ENCODE assay signal across 1 cellular context in the genomic region with DNA sequence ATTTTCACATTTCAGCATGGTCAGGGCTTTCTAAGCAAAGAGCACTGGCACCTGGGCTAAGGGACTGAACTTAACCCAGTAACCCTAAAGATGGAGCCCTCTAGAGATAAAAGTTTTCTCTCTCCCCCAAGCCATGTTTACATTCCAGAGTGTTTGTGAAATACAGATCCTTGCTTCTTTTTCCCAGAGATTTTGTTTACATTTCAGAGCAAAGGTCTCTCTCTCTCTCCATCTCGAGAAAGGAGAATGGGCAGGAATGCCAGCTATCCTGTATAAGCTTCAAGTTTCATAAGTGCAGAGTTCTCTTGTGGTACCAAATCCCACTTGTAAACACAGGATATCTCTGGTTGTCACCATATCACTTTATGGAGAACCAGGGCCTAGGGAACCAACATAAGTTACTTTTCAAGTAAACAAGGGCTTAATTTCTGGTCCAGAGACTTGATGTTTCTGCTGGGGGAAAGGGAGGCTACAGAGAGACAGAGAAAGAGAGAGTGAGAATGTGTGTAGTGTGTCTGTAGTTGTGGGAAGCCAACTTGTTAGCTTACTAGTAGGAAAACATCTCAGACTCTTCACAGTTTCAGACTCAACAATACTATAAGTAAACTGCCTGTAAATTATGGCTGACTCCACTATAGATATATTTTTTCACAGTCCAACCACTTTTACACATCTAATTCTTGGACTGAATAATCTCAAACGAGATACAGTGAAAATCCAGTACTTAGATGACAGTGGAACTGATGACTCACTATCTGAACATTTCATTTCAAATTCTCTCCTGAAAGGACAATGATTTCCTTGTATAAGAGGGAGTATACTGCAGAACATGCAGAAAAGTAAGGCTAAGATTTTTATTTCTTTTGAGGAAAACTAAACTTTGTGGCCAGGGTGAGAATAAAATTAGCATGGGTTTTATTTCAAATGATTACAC.
A peak's percentile ranks its signal among the peaks of the same experiment; 100 is the strongest.
TF ChIP-seq lines count a peak whose summit lies in the region.

No MANE protein-coding gene starts in this region.

TF ChIP-seq in HepG2, 621 proteins besides CTCF, POLR2A, EP300 and RAD21 (continued from another document and continues in another):
- TF ChIP-seq, protein P1, sequence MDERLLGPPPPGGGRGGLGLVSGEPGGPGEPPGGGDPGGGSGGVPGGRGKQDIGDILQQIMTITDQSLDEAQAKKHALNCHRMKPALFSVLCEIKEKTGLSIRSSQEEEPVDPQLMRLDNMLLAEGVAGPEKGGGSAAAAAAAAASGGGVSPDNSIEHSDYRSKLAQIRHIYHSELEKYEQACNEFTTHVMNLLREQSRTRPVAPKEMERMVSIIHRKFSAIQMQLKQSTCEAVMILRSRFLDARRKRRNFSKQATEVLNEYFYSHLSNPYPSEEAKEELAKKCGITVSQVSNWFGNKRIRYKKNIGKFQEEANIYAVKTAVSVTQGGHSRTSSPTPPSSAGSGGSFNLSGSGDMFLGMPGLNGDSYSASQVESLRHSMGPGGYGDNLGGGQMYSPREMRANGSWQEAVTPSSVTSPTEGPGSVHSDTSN (CRISPR knock-in tag; IDR thresholded peaks at IDR 0.05), result no peak
- TF ChIP-seq ZMYM3 (CRISPR knock-in tag; IDR thresholded peaks at IDR 0.05) (no peak), ZSCAN9 (CRISPR knock-in tag; IDR thresholded peaks at IDR 0.05; ENCODE audit: borderline replicate concordance) (no peak), BCL6 (CRISPR knock-in tag; IDR thresholded peaks at IDR 0.05) (peak; percentile 91), HES4 (CRISPR knock-in tag; IDR thresholded peaks at IDR 0.05; ENCODE audit: borderline replicate concordance) (no peak), KMT2B (CRISPR knock-in tag; IDR thresholded peaks at IDR 0.05) (no peak), BRD4 (CRISPR knock-in tag; IDR thresholded peaks at IDR 0.05) (no peak), SIN3B (IDR thresholded peaks at IDR 0.05; ENCODE audit: low read length) (no peak), ZNF550 (CRISPR knock-in tag; IDR thresholded peaks at IDR 0.05; ENCODE audit: borderline replicate concordance) (no peak), MXD4 (CRISPR knock-in tag; IDR thresholded peaks at IDR 0.05) (no peak), ZNF776 (CRISPR knock-in tag; IDR thresholded peaks at IDR 0.05) (no peak), ZNF260 (CRISPR knock-in tag; IDR thresholded peaks at IDR 0.05; ENCODE audit: borderline replicate concordance, low read depth) (no peak), KDM4B (CRISPR knock-in tag; IDR thresholded peaks at IDR 0.05) (no peak), ZNF562 (CRISPR knock-in tag; IDR thresholded peaks at IDR 0.05; ENCODE audit: borderline replicate concordance) (no peak), ZMYM2 (CRISPR knock-in tag; IDR thresholded peaks at IDR 0.05) (0 out of 2 replicates have a peak, but pooled peaks have one; percentile 26), ZNF296 (CRISPR knock-in tag; conservative IDR thresholded peaks at IDR 0.05) (no peak), PCBP1 (IDR thresholded peaks at IDR 0.05; ENCODE audit: borderline replicate concordance, low read depth, low read length) (no peak), FOXK2 (IDR thresholded peaks at IDR 0.05) (peak; percentile 37; the same call in 1 of the 2 replicates)
- TF ChIP-seq, protein P2, sequence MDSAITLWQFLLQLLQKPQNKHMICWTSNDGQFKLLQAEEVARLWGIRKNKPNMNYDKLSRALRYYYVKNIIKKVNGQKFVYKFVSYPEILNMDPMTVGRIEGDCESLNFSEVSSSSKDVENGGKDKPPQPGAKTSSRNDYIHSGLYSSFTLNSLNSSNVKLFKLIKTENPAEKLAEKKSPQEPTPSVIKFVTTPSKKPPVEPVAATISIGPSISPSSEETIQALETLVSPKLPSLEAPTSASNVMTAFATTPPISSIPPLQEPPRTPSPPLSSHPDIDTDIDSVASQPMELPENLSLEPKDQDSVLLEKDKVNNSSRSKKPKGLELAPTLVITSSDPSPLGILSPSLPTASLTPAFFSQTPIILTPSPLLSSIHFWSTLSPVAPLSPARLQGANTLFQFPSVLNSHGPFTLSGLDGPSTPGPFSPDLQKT (CRISPR knock-in tag; IDR thresholded peaks at IDR 0.05; ENCODE audit: borderline replicate concordance), result no peak
- TF ChIP-seq, protein P3, sequence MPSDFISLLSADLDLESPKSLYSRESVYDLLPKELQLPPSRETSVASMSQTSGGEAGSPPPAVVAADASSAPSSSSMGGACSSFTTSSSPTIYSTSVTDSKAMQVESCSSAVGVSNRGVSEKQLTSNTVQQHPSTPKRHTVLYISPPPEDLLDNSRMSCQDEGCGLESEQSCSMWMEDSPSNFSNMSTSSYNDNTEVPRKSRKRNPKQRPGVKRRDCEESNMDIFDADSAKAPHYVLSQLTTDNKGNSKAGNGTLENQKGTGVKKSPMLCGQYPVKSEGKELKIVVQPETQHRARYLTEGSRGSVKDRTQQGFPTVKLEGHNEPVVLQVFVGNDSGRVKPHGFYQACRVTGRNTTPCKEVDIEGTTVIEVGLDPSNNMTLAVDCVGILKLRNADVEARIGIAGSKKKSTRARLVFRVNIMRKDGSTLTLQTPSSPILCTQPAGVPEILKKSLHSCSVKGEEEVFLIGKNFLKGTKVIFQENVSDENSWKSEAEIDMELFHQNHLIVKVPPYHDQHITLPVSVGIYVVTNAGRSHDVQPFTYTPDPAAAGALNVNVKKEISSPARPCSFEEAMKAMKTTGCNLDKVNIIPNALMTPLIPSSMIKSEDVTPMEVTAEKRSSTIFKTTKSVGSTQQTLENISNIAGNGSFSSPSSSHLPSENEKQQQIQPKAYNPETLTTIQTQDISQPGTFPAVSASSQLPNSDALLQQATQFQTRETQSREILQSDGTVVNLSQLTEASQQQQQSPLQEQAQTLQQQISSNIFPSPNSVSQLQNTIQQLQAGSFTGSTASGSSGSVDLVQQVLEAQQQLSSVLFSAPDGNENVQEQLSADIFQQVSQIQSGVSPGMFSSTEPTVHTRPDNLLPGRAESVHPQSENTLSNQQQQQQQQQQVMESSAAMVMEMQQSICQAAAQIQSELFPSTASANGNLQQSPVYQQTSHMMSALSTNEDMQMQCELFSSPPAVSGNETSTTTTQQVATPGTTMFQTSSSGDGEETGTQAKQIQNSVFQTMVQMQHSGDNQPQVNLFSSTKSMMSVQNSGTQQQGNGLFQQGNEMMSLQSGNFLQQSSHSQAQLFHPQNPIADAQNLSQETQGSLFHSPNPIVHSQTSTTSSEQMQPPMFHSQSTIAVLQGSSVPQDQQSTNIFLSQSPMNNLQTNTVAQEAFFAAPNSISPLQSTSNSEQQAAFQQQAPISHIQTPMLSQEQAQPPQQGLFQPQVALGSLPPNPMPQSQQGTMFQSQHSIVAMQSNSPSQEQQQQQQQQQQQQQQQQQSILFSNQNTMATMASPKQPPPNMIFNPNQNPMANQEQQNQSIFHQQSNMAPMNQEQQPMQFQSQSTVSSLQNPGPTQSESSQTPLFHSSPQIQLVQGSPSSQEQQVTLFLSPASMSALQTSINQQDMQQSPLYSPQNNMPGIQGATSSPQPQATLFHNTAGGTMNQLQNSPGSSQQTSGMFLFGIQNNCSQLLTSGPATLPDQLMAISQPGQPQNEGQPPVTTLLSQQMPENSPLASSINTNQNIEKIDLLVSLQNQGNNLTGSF (CRISPR knock-in tag; IDR thresholded peaks at IDR 0.05), result no peak
- TF ChIP-seq, protein P4, sequence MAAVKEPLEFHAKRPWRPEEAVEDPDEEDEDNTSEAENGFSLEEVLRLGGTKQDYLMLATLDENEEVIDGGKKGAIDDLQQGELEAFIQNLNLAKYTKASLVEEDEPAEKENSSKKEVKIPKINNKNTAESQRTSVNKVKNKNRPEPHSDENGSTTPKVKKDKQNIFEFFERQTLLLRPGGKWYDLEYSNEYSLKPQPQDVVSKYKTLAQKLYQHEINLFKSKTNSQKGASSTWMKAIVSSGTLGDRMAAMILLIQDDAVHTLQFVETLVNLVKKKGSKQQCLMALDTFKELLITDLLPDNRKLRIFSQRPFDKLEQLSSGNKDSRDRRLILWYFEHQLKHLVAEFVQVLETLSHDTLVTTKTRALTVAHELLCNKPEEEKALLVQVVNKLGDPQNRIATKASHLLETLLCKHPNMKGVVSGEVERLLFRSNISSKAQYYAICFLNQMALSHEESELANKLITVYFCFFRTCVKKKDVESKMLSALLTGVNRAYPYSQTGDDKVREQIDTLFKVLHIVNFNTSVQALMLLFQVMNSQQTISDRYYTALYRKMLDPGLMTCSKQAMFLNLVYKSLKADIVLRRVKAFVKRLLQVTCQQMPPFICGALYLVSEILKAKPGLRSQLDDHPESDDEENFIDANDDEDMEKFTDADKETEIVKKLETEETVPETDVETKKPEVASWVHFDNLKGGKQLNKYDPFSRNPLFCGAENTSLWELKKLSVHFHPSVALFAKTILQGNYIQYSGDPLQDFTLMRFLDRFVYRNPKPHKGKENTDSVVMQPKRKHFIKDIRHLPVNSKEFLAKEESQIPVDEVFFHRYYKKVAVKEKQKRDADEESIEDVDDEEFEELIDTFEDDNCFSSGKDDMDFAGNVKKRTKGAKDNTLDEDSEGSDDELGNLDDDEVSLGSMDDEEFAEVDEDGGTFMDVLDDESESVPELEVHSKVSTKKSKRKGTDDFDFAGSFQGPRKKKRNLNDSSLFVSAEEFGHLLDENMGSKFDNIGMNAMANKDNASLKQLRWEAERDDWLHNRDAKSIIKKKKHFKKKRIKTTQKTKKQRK (IDR thresholded peaks at IDR 0.05; ENCODE audit: low read length), result no peak
- TF ChIP-seq, protein P5, sequence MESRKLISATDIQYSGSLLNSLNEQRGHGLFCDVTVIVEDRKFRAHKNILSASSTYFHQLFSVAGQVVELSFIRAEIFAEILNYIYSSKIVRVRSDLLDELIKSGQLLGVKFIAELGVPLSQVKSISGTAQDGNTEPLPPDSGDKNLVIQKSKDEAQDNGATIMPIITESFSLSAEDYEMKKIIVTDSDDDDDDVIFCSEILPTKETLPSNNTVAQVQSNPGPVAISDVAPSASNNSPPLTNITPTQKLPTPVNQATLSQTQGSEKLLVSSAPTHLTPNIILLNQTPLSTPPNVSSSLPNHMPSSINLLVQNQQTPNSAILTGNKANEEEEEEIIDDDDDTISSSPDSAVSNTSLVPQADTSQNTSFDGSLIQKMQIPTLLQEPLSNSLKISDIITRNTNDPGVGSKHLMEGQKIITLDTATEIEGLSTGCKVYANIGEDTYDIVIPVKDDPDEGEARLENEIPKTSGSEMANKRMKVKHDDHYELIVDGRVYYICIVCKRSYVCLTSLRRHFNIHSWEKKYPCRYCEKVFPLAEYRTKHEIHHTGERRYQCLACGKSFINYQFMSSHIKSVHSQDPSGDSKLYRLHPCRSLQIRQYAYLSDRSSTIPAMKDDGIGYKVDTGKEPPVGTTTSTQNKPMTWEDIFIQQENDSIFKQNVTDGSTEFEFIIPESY (CRISPR knock-in tag; IDR thresholded peaks at IDR 0.05), result no peak
- TF ChIP-seq, protein P6, sequence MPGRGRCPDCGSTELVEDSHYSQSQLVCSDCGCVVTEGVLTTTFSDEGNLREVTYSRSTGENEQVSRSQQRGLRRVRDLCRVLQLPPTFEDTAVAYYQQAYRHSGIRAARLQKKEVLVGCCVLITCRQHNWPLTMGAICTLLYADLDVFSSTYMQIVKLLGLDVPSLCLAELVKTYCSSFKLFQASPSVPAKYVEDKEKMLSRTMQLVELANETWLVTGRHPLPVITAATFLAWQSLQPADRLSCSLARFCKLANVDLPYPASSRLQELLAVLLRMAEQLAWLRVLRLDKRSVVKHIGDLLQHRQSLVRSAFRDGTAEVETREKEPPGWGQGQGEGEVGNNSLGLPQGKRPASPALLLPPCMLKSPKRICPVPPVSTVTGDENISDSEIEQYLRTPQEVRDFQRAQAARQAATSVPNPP (CRISPR knock-in tag; IDR thresholded peaks at IDR 0.05), result no peak; the same call in 1 of the 2 replicates
- TF ChIP-seq, protein P7, sequence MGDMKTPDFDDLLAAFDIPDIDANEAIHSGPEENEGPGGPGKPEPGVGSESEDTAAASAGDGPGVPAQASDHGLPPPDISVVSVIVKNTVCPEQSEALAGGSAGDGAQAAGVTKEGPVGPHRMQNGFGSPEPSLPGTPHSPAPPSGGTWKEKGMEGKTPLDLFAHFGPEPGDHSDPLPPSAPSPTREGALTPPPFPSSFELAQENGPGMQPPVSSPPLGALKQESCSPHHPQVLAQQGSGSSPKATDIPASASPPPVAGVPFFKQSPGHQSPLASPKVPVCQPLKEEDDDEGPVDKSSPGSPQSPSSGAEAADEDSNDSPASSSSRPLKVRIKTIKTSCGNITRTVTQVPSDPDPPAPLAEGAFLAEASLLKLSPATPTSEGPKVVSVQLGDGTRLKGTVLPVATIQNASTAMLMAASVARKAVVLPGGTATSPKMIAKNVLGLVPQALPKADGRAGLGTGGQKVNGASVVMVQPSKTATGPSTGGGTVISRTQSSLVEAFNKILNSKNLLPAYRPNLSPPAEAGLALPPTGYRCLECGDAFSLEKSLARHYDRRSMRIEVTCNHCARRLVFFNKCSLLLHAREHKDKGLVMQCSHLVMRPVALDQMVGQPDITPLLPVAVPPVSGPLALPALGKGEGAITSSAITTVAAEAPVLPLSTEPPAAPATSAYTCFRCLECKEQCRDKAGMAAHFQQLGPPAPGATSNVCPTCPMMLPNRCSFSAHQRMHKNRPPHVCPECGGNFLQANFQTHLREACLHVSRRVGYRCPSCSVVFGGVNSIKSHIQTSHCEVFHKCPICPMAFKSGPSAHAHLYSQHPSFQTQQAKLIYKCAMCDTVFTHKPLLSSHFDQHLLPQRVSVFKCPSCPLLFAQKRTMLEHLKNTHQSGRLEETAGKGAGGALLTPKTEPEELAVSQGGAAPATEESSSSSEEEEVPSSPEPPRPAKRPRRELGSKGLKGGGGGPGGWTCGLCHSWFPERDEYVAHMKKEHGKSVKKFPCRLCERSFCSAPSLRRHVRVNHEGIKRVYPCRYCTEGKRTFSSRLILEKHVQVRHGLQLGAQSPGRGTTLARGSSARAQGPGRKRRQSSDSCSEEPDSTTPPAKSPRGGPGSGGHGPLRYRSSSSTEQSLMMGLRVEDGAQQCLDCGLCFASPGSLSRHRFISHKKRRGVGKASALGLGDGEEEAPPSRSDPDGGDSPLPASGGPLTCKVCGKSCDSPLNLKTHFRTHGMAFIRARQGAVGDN (CRISPR knock-in tag; IDR thresholded peaks at IDR 0.05), result no peak
- TF ChIP-seq, protein P8, sequence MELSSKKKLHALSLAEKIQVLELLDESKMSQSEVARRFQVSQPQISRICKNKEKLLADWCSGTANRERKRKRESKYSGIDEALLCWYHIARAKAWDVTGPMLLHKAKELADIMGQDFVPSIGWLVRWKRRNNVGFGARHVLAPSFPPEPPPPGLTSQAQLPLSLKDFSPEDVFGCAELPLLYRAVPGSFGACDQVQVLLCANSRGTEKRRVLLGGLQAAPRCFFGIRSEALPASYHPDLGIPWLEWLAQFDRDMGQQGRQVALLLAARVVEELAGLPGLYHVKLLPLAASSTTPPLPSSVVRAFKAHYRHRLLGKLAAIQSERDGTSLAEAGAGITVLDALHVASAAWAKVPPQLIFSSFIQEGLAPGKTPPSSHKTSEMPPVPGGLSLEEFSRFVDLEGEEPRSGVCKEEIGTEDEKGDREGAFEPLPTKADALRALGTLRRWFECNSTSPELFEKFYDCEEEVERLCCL (CRISPR knock-in tag; IDR thresholded peaks at IDR 0.05; ENCODE audit: borderline replicate concordance), result no peak
- TF ChIP-seq, protein P9, sequence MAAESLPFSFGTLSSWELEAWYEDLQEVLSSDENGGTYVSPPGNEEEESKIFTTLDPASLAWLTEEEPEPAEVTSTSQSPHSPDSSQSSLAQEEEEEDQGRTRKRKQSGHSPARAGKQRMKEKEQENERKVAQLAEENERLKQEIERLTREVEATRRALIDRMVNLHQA (CRISPR knock-in tag; IDR thresholded peaks at IDR 0.05), result no peak
- TF ChIP-seq, protein P10, sequence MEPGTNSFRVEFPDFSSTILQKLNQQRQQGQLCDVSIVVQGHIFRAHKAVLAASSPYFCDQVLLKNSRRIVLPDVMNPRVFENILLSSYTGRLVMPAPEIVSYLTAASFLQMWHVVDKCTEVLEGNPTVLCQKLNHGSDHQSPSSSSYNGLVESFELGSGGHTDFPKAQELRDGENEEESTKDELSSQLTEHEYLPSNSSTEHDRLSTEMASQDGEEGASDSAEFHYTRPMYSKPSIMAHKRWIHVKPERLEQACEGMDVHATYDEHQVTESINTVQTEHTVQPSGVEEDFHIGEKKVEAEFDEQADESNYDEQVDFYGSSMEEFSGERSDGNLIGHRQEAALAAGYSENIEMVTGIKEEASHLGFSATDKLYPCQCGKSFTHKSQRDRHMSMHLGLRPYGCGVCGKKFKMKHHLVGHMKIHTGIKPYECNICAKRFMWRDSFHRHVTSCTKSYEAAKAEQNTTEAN (CRISPR knock-in tag; conservative IDR thresholded peaks at IDR 0.05), result no peak
